7 cellular contexts compared by ENCODE assay signal in the genomic region with DNA sequence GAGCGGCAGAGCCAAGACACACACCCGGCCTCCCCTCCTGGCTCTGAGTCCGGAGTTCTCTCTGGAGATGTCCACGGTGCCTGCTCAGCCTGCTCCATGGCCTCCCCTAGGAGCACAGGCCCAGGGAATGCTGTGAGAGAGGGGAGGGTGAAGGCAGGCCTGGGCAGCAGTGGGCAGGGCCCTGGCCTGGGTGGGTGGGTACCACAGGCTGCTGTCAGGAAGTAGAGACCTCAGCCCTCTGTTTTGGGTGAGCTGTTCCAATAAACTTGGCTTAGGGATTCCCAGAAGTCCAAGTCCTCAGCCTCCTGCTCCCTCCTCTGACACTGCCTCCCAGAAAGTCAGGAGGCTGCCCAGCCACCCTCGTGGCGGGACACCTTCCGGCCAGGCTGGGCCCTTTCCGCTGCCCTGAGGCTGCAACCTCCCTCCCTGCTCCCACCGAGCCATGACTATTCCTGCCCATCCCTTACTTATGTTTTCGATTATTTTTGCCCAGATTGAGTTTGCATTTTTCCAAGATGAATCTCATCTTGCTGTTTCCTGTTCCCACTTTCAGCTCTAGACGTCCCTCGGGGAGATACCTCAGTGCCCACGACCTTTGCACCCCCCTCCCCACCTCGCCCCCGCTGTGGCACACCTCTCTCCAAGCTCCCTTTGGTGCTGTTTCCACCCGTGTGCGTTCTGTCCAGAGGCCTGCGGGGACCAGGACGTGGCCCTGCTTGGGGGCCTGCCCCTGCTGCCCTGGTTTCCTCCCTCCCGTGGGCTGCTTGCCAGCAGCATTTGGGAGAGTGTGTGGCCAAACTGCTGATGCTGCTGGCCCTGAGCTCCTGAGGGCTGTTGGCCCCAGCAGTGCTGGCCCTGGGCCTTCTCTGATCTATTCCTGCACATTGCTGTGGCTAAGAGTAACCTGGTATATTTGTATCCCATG. TPM values are rescaled to one million over a fixed set of nuclear protein-coding genes. Genes with fewer than 3 reads are reported as not detected.
DNase-seq lines count a peak whose midpoint lies in the region; ATAC-seq and TF ChIP-seq lines count a peak whose summit lies in the region.
"Had no signal": no experiment of that assay in that cellular context is flagged by ENCODE, and none has a peak within 500 bp of the region (broad histone marks: within the 10 kb centered on the region; RNA-seq: fewer than 3 reads in every experiment).

No MANE protein-coding gene starts in this region.

- no peak for TF ChIP-seq POLR2A in suprapubic skin (IDR thresholded peaks at IDR 0.05)

- DNase-seq in SJCRH30 (peak; percentile 47 to 60), glomerular visceral epithelial cell (ENCODE audit: extremely low spot score) (peak; percentile 75), suprapubic skin (ENCODE audit: low spot score in 2 of 2) (peak in 1 of 2 donors; percentile 84), HPDE6-E6E7 (ENCODE audit: extremely low spot score) (no peak), NCI-H2227 (lab: John Stamatoyannopoulos, UW; ENCODE audit: unreplicated experiment) (no peak)
- DNase-seq: NCI-H187 had no signal

- H3K4me3 ChIP-seq in SJCRH30 (no peak overlapping the region), suprapubic skin (no peak overlapping the region)

- no peak for TF ChIP-seq EP300 in suprapubic skin (IDR thresholded peaks at IDR 0.05)

- H3K9me3 ChIP-seq in SJCRH30 (replicated peaks) (no peaks in the 10 kb centered on the region), suprapubic skin (no peaks in the 10 kb centered on the region)

- WGBS in suprapubic skin: 62% methylated on average over 19 of the region's 20 CpGs

- H3K27ac ChIP-seq in SJCRH30 (peak overlapping the region; percentile 46), suprapubic skin (peak overlapping the region; percentile 86)

- TF ChIP-seq CTCF in suprapubic skin (IDR thresholded peaks at IDR 0.05): no peak

- H3K27me3 ChIP-seq in SJCRH30 (no peaks in the 10 kb centered on the region), suprapubic skin (no peaks in the 10 kb centered on the region)

- H3K4me1 ChIP-seq in SJCRH30 (peaks cover 26% of the 10 kb centered on the region), suprapubic skin (peaks cover 23% of the 10 kb centered on the region)

- H3K36me3 ChIP-seq in SJCRH30 (no peaks in the 10 kb centered on the region), suprapubic skin (no peaks in the 10 kb centered on the region)

- no peak for ATAC-seq in HG03039 (IDR thresholded peaks at IDR 0.05; ENCODE audit: unreplicated experiment)

RNA-seq across cellular contexts. Expression of a gene that starts 5.8 kb away (rescaled TPM):
- 7.6 and 7.9 TPM in 2 replicates for total RNA-seq in SJCRH30 (2014; rRNA removed; shearing (Covaris generic))
- total RNA-seq in suprapubic skin: 10 to 100 TPM; 38.0 to 77.6 (median 56.9) TPM

RNA-seq across cellular contexts. Expression of a gene that starts 16.0 kb away (rescaled TPM):
- total RNA-seq in SJCRH30 (2014; rRNA removed; shearing (Covaris generic)): 13.4 and 17.8 TPM in 2 replicates
- 10 to 100 TPM; 24.3 to 74.0 (median 43.3) TPM for total RNA-seq in suprapubic skin

RNA-seq across cellular contexts. Expression of a gene that starts 22.8 kb away (rescaled TPM):
- not detected in 2 replicates for total RNA-seq in SJCRH30 (2014; rRNA removed; shearing (Covaris generic))
- 1 to 10 TPM in 2 of 4 donors, not detected in 2; 2.3 to 5.0 TPM for total RNA-seq in suprapubic skin

RNA-seq across cellular contexts. Expression of a gene that starts 35.2 kb away (rescaled TPM):
- 149 and 162 TPM in 2 replicates for total RNA-seq in SJCRH30 (2014; rRNA removed; shearing (Covaris generic))
- total RNA-seq in suprapubic skin: 10 to 100 TPM; 58.7 to 80.5 (median 66.1) TPM

RNA-seq across cellular contexts. Expression of a gene that starts 43.7 kb away (rescaled TPM):
- 51.9 and 54.4 TPM in 2 replicates for total RNA-seq in SJCRH30 (2014; rRNA removed; shearing (Covaris generic))
- 100 to 1,000 TPM in 1 of 4 donors, 10 to 100 TPM in 3; 95.7 to 133 (median 98.2) TPM for total RNA-seq in suprapubic skin

Comparison
In these comparisons a context has a peak if more than half of its experiments do, and no peak if none do; other contexts are left out.
1. DNase-seq: peak in SJCRH30 (2 of 2) and glomerular visceral epithelial cell (single experiment); none in HPDE6-E6E7 (single experiment) and NCI-H2227 (single experiment).